Comparison of ENCODE assay signal across 8 cellular contexts in genomic region chr9:40169204-40169603, GRCh38.
DNase-seq lines count a peak whose midpoint lies in the region; ATAC-seq and TF ChIP-seq lines count a peak whose summit lies in the region.
"Not testable (repeated sequence)": the region's sequence is repeated elsewhere in the genome, so short reads cannot be mapped to it uniquely, and the experiment has no call there.

No MANE protein-coding gene starts in this region.

- H3K27ac ChIP-seq in RWPE2 (ENCODE audit: poor library complexity, severe bottlenecking); upper lobe of right lung: not testable (repeated sequence)

- H3K4me3 ChIP-seq in RWPE2 (ENCODE audit: severe bottlenecking); upper lobe of right lung: not testable (repeated sequence)

- H3K4me1 ChIP-seq in RWPE2 (ENCODE audit: insufficient read depth, poor library complexity, severe bottlenecking); upper lobe of right lung: not testable (repeated sequence)

- intact Hi-C loops in left ventricle myocardium superior (cut with micrococcal nuclease); upper lobe of right lung (cut with DNase I): not testable (repeated sequence)

- DNase-seq in RWPE2 (ENCODE audit: low spot score); left ventricle myocardium superior; upper lobe of right lung: not testable (repeated sequence)

- not testable (repeated sequence) for H3K27me3 ChIP-seq in RWPE2 (ENCODE audit: insufficient read depth, poor library complexity, severe bottlenecking); upper lobe of right lung

- ATAC-seq in GM18519 (IDR thresholded peaks at IDR 0.05; ENCODE audit: low FRiP score, unreplicated experiment), result peak; percentile 59
- peak; percentile 70 for ATAC-seq in GM19372 (IDR thresholded peaks at IDR 0.05; ENCODE audit: low read depth, unreplicated experiment)
- peak; percentile 78 for ATAC-seq in GM21723 (IDR thresholded peaks at IDR 0.05; ENCODE audit: unreplicated experiment)
- peak; percentile 85 for ATAC-seq in HG02852 (IDR thresholded peaks at IDR 0.05; ENCODE audit: unreplicated experiment)
- ATAC-seq in HG03280 (IDR thresholded peaks at IDR 0.05; ENCODE audit: unreplicated experiment), result peak; percentile 65
- ATAC-seq in RWPE2 (ENCODE audit: low read depth), result peak; percentile 67; the same call in 1 of the 3 replicates
- ATAC-seq in left ventricle myocardium superior, result peak; percentile 46
- peak; percentile 71 for ATAC-seq in upper lobe of right lung

- not testable (repeated sequence) for H3K9me3 ChIP-seq in RWPE2 (ENCODE audit: severe bottlenecking); upper lobe of right lung

- TF ChIP-seq CTCF in RWPE2 (IDR thresholded peaks at IDR 0.05; ENCODE audit: poor library complexity, severe bottlenecking); upper lobe of right lung (IDR thresholded peaks at IDR 0.05): not testable (repeated sequence)

- not testable (repeated sequence) for H3K36me3 ChIP-seq in RWPE2 (ENCODE audit: low read depth); upper lobe of right lung
